In the genomic region with DNA sequence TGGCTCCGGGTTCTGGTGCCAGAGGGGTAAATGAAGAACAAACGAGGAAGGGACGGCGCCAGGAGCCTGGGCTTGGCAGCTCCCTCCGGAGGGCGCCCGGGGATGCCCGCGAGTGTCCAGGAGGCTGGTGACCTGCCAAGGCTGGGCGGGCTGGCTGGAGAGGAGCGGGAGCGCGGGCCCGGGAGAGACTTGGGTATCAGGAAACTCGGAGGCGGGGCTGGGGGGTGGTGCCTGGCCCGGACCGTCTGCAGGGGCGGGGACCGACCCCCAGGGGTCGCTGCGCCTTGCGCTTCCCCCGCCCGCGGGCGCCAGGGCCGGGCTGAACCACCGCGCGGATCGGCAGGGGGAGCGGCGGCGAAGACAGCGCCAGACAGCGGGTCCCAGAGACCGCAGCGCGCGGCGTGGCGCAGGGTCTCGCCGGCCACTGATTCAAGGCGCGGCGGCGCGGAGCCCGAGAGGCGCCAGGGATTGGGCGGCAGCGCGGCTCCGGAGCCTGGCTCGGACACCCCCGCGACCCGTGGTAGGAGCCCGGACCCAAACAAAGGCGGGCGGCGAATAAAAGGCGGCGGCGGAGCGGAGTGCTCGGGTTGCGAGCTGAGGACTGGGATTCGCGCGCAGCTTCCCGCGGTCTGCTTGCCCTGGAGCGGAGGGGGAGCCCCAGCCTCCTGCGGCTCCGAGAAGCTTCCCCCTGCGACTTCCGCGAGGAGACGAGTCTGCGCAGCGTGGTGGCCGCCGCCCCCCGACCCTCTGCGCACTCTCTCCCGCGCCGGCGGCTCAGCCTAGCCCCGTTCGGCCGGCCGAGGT, we compare ENCODE assay signal across 1 cellular context.
TF ChIP-seq lines count a peak whose summit lies in the region.

A gene with protein sequence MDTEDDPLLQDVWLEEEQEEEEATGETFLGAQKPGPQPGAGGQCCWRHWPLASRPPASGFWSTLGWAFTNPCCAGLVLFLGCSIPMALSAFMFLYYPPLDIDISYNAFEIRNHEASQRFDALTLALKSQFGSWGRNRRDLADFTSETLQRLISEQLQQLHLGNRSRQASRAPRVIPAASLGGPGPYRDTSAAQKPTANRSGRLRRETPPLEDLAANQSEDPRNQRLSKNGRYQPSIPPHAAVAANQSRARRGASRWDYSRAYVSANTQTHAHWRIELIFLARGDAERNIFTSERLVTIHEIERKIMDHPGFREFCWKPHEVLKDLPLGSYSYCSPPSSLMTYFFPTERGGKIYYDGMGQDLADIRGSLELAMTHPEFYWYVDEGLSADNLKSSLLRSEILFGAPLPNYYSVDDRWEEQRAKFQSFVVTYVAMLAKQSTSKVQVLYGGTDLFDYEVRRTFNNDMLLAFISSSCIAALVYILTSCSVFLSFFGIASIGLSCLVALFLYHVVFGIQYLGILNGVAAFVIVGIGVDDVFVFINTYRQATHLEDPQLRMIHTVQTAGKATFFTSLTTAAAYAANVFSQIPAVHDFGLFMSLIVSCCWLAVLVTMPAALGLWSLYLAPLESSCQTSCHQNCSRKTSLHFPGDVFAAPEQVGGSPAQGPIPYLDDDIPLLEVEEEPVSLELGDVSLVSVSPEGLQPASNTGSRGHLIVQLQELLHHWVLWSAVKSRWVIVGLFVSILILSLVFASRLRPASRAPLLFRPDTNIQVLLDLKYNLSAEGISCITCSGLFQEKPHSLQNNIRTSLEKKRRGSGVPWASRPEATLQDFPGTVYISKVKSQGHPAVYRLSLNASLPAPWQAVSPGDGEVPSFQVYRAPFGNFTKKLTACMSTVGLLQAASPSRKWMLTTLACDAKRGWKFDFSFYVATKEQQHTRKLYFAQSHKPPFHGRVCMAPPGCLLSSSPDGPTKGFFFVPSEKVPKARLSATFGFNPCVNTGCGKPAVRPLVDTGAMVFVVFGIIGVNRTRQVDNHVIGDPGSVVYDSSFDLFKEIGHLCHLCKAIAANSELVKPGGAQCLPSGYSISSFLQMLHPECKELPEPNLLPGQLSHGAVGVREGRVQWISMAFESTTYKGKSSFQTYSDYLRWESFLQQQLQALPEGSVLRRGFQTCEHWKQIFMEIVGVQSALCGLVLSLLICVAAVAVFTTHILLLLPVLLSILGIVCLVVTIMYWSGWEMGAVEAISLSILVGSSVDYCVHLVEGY (N-terminal part only) (plus strand): TSS at position 585 of the 804 bp plus-strand sequence. CDS start 21,838 bp downstream, outside the sequence.

TF ChIP-seq in K562, 482 proteins besides CTCF, POLR2A, EP300 and RAD21 (continued from another document and continues in another):
- 0 out of 2 replicates have a peak, but pooled peaks have one; percentile 37 for TF ChIP-seq GTF2A2 (tag; IDR thresholded peaks at IDR 0.05)
- no peak for TF ChIP-seq MCM7 (IDR thresholded peaks at IDR 0.05)
- TF ChIP-seq ZFP1 (CRISPR knock-in tag; IDR thresholded peaks at IDR 0.05) = no peak
- TF ChIP-seq HDAC2 (IDR thresholded peaks at IDR 0.05) = no peak
- TF ChIP-seq, protein P1, sequence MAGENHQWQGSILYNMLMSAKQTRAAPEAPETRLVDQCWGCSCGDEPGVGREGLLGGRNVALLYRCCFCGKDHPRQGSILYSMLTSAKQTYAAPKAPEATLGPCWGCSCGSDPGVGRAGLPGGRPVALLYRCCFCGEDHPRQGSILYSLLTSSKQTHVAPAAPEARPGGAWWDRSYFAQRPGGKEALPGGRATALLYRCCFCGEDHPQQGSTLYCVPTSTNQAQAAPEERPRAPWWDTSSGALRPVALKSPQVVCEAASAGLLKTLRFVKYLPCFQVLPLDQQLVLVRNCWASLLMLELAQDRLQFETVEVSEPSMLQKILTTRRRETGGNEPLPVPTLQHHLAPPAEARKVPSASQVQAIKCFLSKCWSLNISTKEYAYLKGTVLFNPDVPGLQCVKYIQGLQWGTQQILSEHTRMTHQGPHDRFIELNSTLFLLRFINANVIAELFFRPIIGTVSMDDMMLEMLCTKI (IDR thresholded peaks at IDR 0.05; ENCODE audit: partially characterized antibody) = no peak
- peak; percentile 25 for TF ChIP-seq RBBP5 (IDR thresholded peaks at IDR 0.05; ENCODE audit: borderline replicate concordance, insufficient read depth, low read length, poor library complexity, severe bottlenecking)
- no peak for TF ChIP-seq RBM15 (IDR thresholded peaks at IDR 0.05; ENCODE audit: insufficient read depth, low read length)
- TF ChIP-seq ZNF134 (CRISPR knock-in tag; conservative IDR thresholded peaks at IDR 0.05) = peak; percentile 75
- no peak for TF ChIP-seq ZC3H8 (IDR thresholded peaks at IDR 0.05)
- TF ChIP-seq KAT8 (IDR thresholded peaks at IDR 0.05; ENCODE audit: low read depth) = no peak
- no peak for TF ChIP-seq ZBTB1 (CRISPR knock-in tag; IDR thresholded peaks at IDR 0.05; ENCODE audit: borderline replicate concordance, low read depth)
- TF ChIP-seq, protein P2, sequence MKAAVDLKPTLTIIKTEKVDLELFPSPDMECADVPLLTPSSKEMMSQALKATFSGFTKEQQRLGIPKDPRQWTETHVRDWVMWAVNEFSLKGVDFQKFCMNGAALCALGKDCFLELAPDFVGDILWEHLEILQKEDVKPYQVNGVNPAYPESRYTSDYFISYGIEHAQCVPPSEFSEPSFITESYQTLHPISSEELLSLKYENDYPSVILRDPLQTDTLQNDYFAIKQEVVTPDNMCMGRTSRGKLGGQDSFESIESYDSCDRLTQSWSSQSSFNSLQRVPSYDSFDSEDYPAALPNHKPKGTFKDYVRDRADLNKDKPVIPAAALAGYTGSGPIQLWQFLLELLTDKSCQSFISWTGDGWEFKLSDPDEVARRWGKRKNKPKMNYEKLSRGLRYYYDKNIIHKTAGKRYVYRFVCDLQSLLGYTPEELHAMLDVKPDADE (conservative IDR thresholded peaks at IDR 0.05; ENCODE audit: control insufficient read depth, low read depth, low read length) = no peak
- no peak for TF ChIP-seq GABPB2 (CRISPR knock-in tag; conservative IDR thresholded peaks at IDR 0.05)
- TF ChIP-seq TARDBP (IDR thresholded peaks at IDR 0.05) = peak; percentile 69; the same call in 1 of the 2 replicates
- TF ChIP-seq HDAC8 (tag; IDR thresholded peaks at IDR 0.05) = peak; percentile 87
- peak; percentile 89; the same call in 1 of the 2 replicates for TF ChIP-seq MBD2 (IDR thresholded peaks at IDR 0.05; ENCODE audit: borderline replicate concordance, low read depth)
- TF ChIP-seq, protein P3, sequence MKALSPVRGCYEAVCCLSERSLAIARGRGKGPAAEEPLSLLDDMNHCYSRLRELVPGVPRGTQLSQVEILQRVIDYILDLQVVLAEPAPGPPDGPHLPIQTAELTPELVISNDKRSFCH (CRISPR knock-in tag; IDR thresholded peaks at IDR 0.05) = no peak
- TF ChIP-seq, protein P3 (tag; IDR thresholded peaks at IDR 0.05) = peak; percentile 89
- no peak for TF ChIP-seq ZFX (CRISPR knock-in tag; IDR thresholded peaks at IDR 0.05)
- TF ChIP-seq FOXA3 (CRISPR knock-in tag; conservative IDR thresholded peaks at IDR 0.05 in 1 of 2, IDR thresholded peaks at IDR 0.05 in 1 of 2) = no peak
- TF ChIP-seq, protein P4, sequence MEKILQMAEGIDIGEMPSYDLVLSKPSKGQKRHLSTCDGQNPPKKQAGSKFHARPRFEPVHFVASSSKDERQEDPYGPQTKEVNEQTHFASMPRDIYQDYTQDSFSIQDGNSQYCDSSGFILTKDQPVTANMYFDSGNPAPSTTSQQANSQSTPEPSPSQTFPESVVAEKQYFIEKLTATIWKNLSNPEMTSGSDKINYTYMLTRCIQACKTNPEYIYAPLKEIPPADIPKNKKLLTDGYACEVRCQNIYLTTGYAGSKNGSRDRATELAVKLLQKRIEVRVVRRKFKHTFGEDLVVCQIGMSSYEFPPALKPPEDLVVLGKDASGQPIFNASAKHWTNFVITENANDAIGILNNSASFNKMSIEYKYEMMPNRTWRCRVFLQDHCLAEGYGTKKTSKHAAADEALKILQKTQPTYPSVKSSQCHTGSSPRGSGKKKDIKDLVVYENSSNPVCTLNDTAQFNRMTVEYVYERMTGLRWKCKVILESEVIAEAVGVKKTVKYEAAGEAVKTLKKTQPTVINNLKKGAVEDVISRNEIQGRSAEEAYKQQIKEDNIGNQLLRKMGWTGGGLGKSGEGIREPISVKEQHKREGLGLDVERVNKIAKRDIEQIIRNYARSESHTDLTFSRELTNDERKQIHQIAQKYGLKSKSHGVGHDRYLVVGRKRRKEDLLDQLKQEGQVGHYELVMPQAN (IDR thresholded peaks at IDR 0.05; ENCODE audit: borderline replicate concordance) = no peak
- 0 out of 2 replicates have a peak, but pooled peaks have one; percentile 16 for TF ChIP-seq CREM (IDR thresholded peaks at IDR 0.05; ENCODE audit: low read depth)
- TF ChIP-seq TAF7 (tag; IDR thresholded peaks at IDR 0.05) = no peak
- TF ChIP-seq TRIM24 (IDR thresholded peaks at IDR 0.05) = peak in 1 of 2 experiments; percentile 37; a peak in 1 of 4 replicates
- TF ChIP-seq ZNF174 (CRISPR knock-in tag; IDR thresholded peaks at IDR 0.05) = no peak
- peak; percentile 55 for TF ChIP-seq DMBX1 (CRISPR knock-in tag; IDR thresholded peaks at IDR 0.05; ENCODE audit: borderline replicate concordance)
- TF ChIP-seq SMC3 (conservative IDR thresholded peaks at IDR 0.05; ENCODE audit: insufficient read depth, low read depth, low read length) = peak; percentile 58; the same call in 1 of the 2 replicates
- TF ChIP-seq, protein P5, sequence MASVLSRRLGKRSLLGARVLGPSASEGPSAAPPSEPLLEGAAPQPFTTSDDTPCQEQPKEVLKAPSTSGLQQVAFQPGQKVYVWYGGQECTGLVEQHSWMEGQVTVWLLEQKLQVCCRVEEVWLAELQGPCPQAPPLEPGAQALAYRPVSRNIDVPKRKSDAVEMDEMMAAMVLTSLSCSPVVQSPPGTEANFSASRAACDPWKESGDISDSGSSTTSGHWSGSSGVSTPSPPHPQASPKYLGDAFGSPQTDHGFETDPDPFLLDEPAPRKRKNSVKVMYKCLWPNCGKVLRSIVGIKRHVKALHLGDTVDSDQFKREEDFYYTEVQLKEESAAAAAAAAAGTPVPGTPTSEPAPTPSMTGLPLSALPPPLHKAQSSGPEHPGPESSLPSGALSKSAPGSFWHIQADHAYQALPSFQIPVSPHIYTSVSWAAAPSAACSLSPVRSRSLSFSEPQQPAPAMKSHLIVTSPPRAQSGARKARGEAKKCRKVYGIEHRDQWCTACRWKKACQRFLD (CRISPR knock-in tag; IDR thresholded peaks at IDR 0.05) = no peak
- TF ChIP-seq, protein P6, sequence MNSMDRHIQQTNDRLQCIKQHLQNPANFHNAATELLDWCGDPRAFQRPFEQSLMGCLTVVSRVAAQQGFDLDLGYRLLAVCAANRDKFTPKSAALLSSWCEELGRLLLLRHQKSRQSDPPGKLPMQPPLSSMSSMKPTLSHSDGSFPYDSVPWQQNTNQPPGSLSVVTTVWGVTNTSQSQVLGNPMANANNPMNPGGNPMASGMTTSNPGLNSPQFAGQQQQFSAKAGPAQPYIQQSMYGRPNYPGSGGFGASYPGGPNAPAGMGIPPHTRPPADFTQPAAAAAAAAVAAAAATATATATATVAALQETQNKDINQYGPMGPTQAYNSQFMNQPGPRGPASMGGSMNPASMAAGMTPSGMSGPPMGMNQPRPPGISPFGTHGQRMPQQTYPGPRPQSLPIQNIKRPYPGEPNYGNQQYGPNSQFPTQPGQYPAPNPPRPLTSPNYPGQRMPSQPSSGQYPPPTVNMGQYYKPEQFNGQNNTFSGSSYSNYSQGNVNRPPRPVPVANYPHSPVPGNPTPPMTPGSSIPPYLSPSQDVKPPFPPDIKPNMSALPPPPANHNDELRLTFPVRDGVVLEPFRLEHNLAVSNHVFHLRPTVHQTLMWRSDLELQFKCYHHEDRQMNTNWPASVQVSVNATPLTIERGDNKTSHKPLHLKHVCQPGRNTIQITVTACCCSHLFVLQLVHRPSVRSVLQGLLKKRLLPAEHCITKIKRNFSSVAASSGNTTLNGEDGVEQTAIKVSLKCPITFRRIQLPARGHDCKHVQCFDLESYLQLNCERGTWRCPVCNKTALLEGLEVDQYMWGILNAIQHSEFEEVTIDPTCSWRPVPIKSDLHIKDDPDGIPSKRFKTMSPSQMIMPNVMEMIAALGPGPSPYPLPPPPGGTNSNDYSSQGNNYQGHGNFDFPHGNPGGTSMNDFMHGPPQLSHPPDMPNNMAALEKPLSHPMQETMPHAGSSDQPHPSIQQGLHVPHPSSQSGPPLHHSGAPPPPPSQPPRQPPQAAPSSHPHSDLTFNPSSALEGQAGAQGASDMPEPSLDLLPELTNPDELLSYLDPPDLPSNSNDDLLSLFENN (IDR thresholded peaks at IDR 0.05; ENCODE audit: low read depth in 2 of 2, low read length in 2 of 2) = no peak; a peak in 1 of 4 replicates
- TF ChIP-seq, protein P7, sequence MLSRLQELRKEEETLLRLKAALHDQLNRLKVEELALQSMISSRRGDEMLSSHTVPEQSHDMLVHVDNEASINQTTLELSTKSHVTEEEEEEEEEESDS (CRISPR knock-in tag; IDR thresholded peaks at IDR 0.05) = no peak
- no peak for TF ChIP-seq ZNF561 (CRISPR knock-in tag; conservative IDR thresholded peaks at IDR 0.05)
- no peak for TF ChIP-seq RCOR1 (IDR thresholded peaks at IDR 0.05; ENCODE audit: borderline replicate concordance in 1 of 2, low read depth in 2 of 2, low read length in 2 of 2)
- no peak for TF ChIP-seq HIVEP1 (CRISPR knock-in tag; IDR thresholded peaks at IDR 0.05)
- TF ChIP-seq, protein P8, sequence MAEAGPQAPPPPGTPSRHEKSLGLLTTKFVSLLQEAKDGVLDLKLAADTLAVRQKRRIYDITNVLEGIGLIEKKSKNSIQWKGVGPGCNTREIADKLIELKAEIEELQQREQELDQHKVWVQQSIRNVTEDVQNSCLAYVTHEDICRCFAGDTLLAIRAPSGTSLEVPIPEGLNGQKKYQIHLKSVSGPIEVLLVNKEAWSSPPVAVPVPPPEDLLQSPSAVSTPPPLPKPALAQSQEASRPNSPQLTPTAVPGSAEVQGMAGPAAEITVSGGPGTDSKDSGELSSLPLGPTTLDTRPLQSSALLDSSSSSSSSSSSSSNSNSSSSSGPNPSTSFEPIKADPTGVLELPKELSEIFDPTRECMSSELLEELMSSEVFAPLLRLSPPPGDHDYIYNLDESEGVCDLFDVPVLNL (CRISPR knock-in tag; IDR thresholded peaks at IDR 0.05; ENCODE audit: low read depth) = no peak; the same call in 1 of the 2 replicates
- no peak for TF ChIP-seq SUPT5H (IDR thresholded peaks at IDR 0.05)
- TF ChIP-seq PML (IDR thresholded peaks at IDR 0.05; ENCODE audit: low read length) = no peak
- TF ChIP-seq CTBP1 (IDR thresholded peaks at IDR 0.05; ENCODE audit: borderline replicate concordance) = peak; percentile 92
- TF ChIP-seq CHD4 (IDR thresholded peaks at IDR 0.05; ENCODE audit: insufficient read depth, insufficient replicate concordance, low read depth, low read length, poor library complexity, severe bottlenecking) = no peak
- TF ChIP-seq FOXP1 (CRISPR knock-in tag; IDR thresholded peaks at IDR 0.05) = no peak
- TF ChIP-seq, protein P9, sequence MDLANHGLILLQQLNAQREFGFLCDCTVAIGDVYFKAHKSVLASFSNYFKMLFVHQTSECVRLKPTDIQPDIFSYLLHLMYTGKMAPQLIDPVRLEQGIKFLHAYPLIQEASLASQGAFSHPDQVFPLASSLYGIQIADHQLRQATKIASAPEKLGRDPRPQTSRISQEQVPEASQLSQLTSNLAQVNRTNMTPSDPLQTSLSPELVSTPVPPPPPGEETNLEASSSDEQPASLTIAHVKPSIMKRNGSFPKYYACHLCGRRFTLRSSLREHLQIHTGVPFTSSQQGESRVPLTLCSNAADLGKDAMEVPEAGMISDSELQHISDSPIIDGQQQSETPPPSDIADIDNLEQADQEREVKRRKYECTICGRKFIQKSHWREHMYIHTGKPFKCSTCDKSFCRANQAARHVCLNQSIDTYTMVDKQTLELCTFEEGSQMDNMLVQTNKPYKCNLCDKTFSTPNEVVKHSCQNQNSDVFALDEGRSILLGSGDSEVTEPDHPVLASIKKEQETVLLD (IDR thresholded peaks at IDR 0.05) = no peak
- no peak for TF ChIP-seq ZNF436 (CRISPR knock-in tag; IDR thresholded peaks at IDR 0.05)
- no peak for TF ChIP-seq HMG20B (CRISPR knock-in tag; IDR thresholded peaks at IDR 0.05)
- TF ChIP-seq CBX8 (IDR thresholded peaks at IDR 0.05; ENCODE audit: borderline replicate concordance, extremely low read depth, low read depth, low read length, poor library complexity, severe bottlenecking) = no peak
- TF ChIP-seq NFYB (IDR thresholded peaks at IDR 0.05; ENCODE audit: extremely low read depth, insufficient read length) = no peak
- no peak for TF ChIP-seq SMARCC2 (IDR thresholded peaks at IDR 0.05; ENCODE audit: low read depth)
